In the genomic region with DNA sequence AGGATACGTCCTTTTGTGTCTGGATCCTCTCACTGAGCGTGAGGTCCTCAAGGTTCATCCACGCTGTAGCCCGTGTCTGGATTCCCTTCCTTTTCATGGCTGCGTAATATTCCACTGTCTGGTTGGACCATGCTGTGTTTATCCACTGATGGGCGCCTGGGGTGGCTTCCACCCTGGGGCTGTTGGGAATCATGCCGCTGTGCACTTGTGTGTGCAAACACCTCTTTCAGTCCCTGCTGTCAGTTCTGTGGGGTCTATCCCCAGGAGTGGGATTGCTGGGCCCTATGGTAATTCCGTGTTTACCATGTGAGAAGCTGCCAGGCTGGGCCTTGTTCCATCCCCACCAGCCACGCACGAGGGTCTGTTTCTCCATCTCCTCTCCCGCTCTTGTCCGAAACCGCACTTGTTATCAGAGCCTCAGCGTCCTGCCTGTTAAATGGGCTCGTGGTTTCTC, we compare ENCODE assay signal across 1 cellular context.
TF ChIP-seq lines count a peak whose summit lies in the region.

No MANE protein-coding gene starts in this region.

TF ChIP-seq in IMR-90, 13 proteins besides CTCF, POLR2A, EP300 and RAD21 (continued from another document):
- TF ChIP-seq CEBPB (IDR thresholded peaks at IDR 0.05; ENCODE audit: low read depth, low read length) = no peak
TF ChIP-seq in IMR-90: peak in this region for 0.
